Comparison of ENCODE assay signal across 1 cellular context in the genomic region with DNA sequence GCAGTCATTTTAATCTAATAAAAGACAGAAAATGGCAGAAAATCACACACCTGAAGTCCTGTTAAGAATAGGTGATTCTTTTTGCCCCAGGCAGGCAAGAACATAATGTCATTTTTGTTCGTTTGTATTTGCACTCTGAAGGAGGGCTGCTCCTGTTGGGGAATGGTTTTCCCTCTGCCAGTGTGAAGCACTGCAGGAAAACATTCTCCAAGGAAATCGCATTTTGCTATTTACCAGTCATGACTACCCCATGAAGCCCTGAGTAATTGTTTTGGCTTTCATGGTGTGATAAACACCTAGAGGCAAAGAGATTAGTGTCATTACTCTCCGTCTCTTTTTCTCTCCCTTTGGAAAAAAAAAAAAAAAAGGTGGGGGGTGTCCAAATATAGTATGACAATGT.
TF ChIP-seq lines count a peak whose summit lies in the region.

No MANE protein-coding gene starts in this region.

TF ChIP-seq in H1, 55 proteins besides CTCF, POLR2A, EP300 and RAD21 (continued from another document):
- TF ChIP-seq CBX8 (IDR thresholded peaks at IDR 0.05; ENCODE audit: borderline replicate concordance, low read depth, low read length) (no peak), JUND (IDR thresholded peaks at IDR 0.05; ENCODE audit: low read length) (no peak), EGR1 (IDR thresholded peaks at IDR 0.05; ENCODE audit: borderline replicate concordance, low read depth, low read length) (no peak), SAP30 (IDR thresholded peaks at IDR 0.05; ENCODE audit: insufficient read depth, insufficient replicate concordance, low read length) (no peak)
- TF ChIP-seq, protein P1, sequence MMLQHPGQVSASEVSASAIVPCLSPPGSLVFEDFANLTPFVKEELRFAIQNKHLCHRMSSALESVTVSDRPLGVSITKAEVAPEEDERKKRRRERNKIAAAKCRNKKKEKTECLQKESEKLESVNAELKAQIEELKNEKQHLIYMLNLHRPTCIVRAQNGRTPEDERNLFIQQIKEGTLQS (IDR thresholded peaks at IDR 0.05; ENCODE audit: insufficient read depth, low read depth, low read length): no peak
- TF ChIP-seq, protein P2, sequence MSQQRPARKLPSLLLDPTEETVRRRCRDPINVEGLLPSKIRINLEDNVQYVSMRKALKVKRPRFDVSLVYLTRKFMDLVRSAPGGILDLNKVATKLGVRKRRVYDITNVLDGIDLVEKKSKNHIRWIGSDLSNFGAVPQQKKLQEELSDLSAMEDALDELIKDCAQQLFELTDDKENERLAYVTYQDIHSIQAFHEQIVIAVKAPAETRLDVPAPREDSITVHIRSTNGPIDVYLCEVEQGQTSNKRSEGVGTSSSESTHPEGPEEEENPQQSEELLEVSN (IDR thresholded peaks at IDR 0.05): no peak
